ENCODE assay signal across 8 cellular contexts in the genomic region with DNA sequence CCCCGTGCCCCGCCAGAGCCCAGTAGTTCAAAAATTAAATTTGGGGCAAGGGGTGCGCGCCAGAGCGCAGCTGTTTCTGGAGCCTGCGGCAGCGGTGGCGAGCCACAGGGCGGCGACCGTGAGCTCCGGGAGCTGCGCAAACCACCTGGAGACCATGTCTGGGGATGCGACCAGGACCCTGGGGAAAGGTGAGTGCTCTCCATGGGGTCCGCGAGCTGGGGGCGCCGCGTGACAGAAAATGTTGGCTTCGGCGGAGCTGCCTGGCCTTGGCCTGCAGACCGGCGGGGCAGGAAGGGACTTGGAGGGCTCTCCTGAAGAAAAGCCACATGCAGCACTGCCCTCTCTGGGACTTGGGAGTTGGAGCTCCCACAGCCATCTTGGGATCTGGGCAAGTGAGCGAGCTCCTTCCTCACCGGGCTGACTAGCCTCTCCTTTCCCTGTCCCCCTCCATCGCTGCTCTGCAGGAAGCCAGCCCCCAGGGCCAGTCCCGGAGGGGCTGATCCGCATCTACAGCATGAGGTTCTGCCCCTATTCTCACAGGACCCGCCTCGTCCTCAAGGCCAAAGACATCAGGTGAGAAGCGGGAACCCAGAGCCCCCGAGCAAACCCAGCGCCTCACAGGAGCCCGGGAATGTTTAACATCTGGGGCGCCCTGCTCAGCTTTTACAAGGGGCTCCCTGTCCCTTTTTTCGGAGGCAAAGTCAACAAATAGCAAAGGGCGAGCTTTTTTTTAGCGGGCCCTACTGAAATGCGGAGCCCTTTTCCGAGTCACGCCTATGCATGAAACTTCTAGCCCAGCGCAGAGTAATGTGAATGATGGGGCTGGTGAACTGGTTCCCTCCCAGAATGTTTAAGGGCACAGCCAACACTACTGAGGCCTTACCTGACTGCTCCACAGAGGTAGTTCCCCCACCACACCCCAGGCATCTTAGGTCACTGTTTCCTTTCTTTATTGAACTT. TPM values are rescaled to one million over a fixed set of nuclear protein-coding genes. Genes with fewer than 3 reads are reported as not detected.
DNase-seq lines count a peak whose midpoint lies in the region; ATAC-seq and TF ChIP-seq lines count a peak whose summit lies in the region.

No MANE protein-coding gene starts in this region.

- peak overlapping the region; percentile 37 for H3K27ac ChIP-seq in angular gyrus (ENCODE audit: low read depth, low read length)
- H3K27ac ChIP-seq in right cardiac atrium (ENCODE audit: low read length) = no peak overlapping the region
- no peak overlapping the region for H3K27ac ChIP-seq in gastrocnemius medialis

- peak; percentile 92 for ATAC-seq in HG02759 (IDR thresholded peaks at IDR 0.05; ENCODE audit: unreplicated experiment)
- ATAC-seq in SK-N-SH treated with all-trans-retinoic acid at 6 μM for 48 hours = peak; percentile 71
- peak; percentile 59 to 68 for ATAC-seq in right cardiac atrium
- ATAC-seq in gastrocnemius medialis = no peak

- H3K36me3 ChIP-seq in gastrocnemius medialis = no peaks in the 10 kb centered on the region

- DNase-seq in GM10266 (ENCODE audit: extremely low spot score) (peak; percentile 51), right cardiac atrium (peak; percentile 24 to 70 (median 66)), gastrocnemius medialis (no peak), NCI-H2107 treated with DMSO at 0.1 percent for 48 hours (lab: John Stamatoyannopoulos, UW; ENCODE audit: unreplicated experiment) (no peak), NCI-H1092 treated with DMSO at 0.1 percent for 48 hours (lab: John Stamatoyannopoulos, UW) (no peak)

- TF ChIP-seq CTCF in GM10266 (IDR thresholded peaks at IDR 0.05; ENCODE audit: control insufficient read depth, insufficient read depth, low read depth, missing control alignments) (peak; percentile 84), gastrocnemius medialis (IDR thresholded peaks at IDR 0.05 in 4 of 5, conservative IDR thresholded peaks at IDR 0.05 in 1 of 5) (peak; percentile 21 to 79 (median 60))

- no peak overlapping the region for H3K4me3 ChIP-seq in right cardiac atrium (ENCODE audit: low read length)
- no peak overlapping the region for H3K4me3 ChIP-seq in gastrocnemius medialis

- H3K4me1 ChIP-seq in right cardiac atrium (ENCODE audit: control insufficient read depth, insufficient read depth, low read length) (no peaks in the 10 kb centered on the region), gastrocnemius medialis (no peaks in the 10 kb centered on the region)

- H3K27me3 ChIP-seq in right cardiac atrium (ENCODE audit: control insufficient read depth, insufficient read depth) (no peaks in the 10 kb centered on the region), gastrocnemius medialis (peaks cover 0 to 11% (median 7%) of the 10 kb centered on the region in 3 donors)

- intact Hi-C loops in right cardiac atrium (cut with DNase I) = no loop called here
- intact Hi-C loops in gastrocnemius medialis (cut with DNase I; ENCODE audit: low total_unique reads) = no loop called here

- in situ Hi-C loops in gastrocnemius medialis (cut with MboI; ENCODE audit: low sequenced_read_pairs in 4 of 4) = no loop called here

- no peak for TF ChIP-seq POLR2A in gastrocnemius medialis (IDR thresholded peaks at IDR 0.05)

- no peaks in the 10 kb centered on the region for H3K9me3 ChIP-seq in right cardiac atrium (ENCODE audit: control insufficient read depth, low read length)
- no peaks in the 10 kb centered on the region for H3K9me3 ChIP-seq in gastrocnemius medialis

- 24% methylated on average over 42 of the region's 42 CpGs for WGBS in right cardiac atrium

TF ChIP-seq in SK-N-SH treated with all-trans-retinoic acid at 6 μM for 48 hours, 23 proteins besides CTCF, POLR2A, EP300 and RAD21:
- TF ChIP-seq ZC3H10 (CRISPR knock-in tag; IDR thresholded peaks at IDR 0.05) (no peak), ZNF565 (CRISPR knock-in tag; conservative IDR thresholded peaks at IDR 0.05; ENCODE audit: low read depth) (no peak), BACH2 (CRISPR knock-in tag; IDR thresholded peaks at IDR 0.05; ENCODE audit: borderline replicate concordance) (no peak), GLIS3 (CRISPR knock-in tag; IDR thresholded peaks at IDR 0.05) (no peak), ZNF70 (CRISPR knock-in tag; IDR thresholded peaks at IDR 0.05) (no peak), ZNF8 (CRISPR knock-in tag; IDR thresholded peaks at IDR 0.05) (no peak), ISL1 (CRISPR knock-in tag; IDR thresholded peaks at IDR 0.05) (no peak), RARB (CRISPR knock-in tag; IDR thresholded peaks at IDR 0.05) (no peak), TOX (CRISPR knock-in tag; IDR thresholded peaks at IDR 0.05; ENCODE audit: borderline replicate concordance) (no peak), ZFP3 (CRISPR knock-in tag; IDR thresholded peaks at IDR 0.05) (no peak), PPARA (CRISPR knock-in tag; IDR thresholded peaks at IDR 0.05; ENCODE audit: borderline replicate concordance) (no peak), SNAI2 (CRISPR knock-in tag; IDR thresholded peaks at IDR 0.05) (no peak), ZFP30 (CRISPR knock-in tag; IDR thresholded peaks at IDR 0.05) (no peak), ESRRG (CRISPR knock-in tag; IDR thresholded peaks at IDR 0.05) (no peak)
- TF ChIP-seq, protein P1, sequence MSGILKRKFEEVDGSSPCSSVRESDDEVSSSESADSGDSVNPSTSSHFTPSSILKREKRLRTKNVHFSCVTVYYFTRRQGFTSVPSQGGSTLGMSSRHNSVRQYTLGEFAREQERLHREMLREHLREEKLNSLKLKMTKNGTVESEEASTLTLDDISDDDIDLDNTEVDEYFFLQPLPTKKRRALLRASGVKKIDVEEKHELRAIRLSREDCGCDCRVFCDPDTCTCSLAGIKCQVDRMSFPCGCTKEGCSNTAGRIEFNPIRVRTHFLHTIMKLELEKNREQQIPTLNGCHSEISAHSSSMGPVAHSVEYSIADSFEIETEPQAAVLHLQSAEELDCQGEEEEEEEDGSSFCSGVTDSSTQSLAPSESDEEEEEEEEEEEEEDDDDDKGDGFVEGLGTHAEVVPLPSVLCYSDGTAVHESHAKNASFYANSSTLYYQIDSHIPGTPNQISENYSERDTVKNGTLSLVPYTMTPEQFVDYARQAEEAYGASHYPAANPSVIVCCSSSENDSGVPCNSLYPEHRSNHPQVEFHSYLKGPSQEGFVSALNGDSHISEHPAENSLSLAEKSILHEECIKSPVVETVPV (CRISPR knock-in tag; IDR thresholded peaks at IDR 0.05) = no peak
- TF ChIP-seq, protein P2, sequence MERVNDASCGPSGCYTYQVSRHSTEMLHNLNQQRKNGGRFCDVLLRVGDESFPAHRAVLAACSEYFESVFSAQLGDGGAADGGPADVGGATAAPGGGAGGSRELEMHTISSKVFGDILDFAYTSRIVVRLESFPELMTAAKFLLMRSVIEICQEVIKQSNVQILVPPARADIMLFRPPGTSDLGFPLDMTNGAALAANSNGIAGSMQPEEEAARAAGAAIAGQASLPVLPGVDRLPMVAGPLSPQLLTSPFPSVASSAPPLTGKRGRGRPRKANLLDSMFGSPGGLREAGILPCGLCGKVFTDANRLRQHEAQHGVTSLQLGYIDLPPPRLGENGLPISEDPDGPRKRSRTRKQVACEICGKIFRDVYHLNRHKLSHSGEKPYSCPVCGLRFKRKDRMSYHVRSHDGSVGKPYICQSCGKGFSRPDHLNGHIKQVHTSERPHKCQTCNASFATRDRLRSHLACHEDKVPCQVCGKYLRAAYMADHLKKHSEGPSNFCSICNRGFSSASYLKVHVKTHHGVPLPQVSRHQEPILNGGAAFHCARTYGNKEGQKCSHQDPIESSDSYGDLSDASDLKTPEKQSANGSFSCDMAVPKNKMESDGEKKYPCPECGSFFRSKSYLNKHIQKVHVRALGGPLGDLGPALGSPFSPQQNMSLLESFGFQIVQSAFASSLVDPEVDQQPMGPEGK (CRISPR knock-in tag; IDR thresholded peaks at IDR 0.05; ENCODE audit: borderline replicate concordance) = no peak
- TF ChIP-seq, protein P3, sequence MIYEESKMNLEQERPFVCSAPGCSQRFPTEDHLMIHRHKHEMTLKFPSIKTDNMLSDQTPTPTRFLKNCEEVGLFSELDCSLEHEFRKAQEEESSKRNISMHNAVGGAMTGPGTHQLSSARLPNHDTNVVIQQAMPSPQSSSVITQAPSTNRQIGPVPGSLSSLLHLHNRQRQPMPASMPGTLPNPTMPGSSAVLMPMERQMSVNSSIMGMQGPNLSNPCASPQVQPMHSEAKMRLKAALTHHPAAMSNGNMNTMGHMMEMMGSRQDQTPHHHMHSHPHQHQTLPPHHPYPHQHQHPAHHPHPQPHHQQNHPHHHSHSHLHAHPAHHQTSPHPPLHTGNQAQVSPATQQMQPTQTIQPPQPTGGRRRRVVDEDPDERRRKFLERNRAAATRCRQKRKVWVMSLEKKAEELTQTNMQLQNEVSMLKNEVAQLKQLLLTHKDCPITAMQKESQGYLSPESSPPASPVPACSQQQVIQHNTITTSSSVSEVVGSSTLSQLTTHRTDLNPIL (CRISPR knock-in tag; IDR thresholded peaks at IDR 0.05; ENCODE audit: low read depth) = no peak

RNA-seq across cellular contexts. Expression of a gene that starts 6.1 kb away (rescaled TPM):
- total RNA-seq in right cardiac atrium (1 to 10 TPM in 1 of 4 donors, under 1 TPM in 3; 0.37 to 1.1 (median 0.72) TPM), gastrocnemius medialis (1 to 10 TPM in 2 of 4 donors, under 1 TPM in 1, not detected in 1; 0.71 to 2.3 (median 1.4) TPM)
- polyA plus RNA-seq in right cardiac atrium = 0.43 TPM

RNA-seq across cellular contexts. Expression of a gene that starts 20.4 kb away (rescaled TPM):
- 100 to 1,000 TPM; 164 to 220 (median 198) TPM for total RNA-seq in right cardiac atrium
- 351 TPM for polyA plus RNA-seq in right cardiac atrium
- total RNA-seq in gastrocnemius medialis = 100 to 1,000 TPM in 2 of 4 donors, 10 to 100 TPM in 2; 39.6 to 284 (median 74.2) TPM

RNA-seq across cellular contexts. Expression of a gene that starts 42.9 kb away (rescaled TPM):
- under 1 TPM; 0.09 to 0.35 (median 0.22) TPM for total RNA-seq in right cardiac atrium
- 0.18 TPM for polyA plus RNA-seq in right cardiac atrium
- not detected for total RNA-seq in gastrocnemius medialis

Comparison
In these comparisons a context has a peak if more than half of its experiments do, and no peak if none do; other contexts are left out.
1. DNase-seq: peak in GM10266 (single experiment) and right cardiac atrium (3 of 3); none in gastrocnemius medialis (0 of 2), NCI-H2107 treated with DMSO at 0.1 percent for 48 hours (single experiment) and NCI-H1092 treated with DMSO at 0.1 percent for 48 hours (single experiment).
2. ATAC-seq: peak in HG02759 (single experiment), SK-N-SH treated with all-trans-retinoic acid at 6 μM for 48 hours (single experiment) and right cardiac atrium (2 of 2); none in gastrocnemius medialis (0 of 2).